In genomic region chr20:62774762-62775161, GRCh38 we compare ENCODE assay signal across 16 cellular contexts. TPM values are rescaled to one million over a fixed set of nuclear protein-coding genes. Genes with fewer than 3 reads are reported as not detected.
DNase-seq lines count a peak whose midpoint lies in the region; ATAC-seq and TF ChIP-seq lines count a peak whose summit lies in the region.
"Had no signal": no experiment of that assay in that cellular context is flagged by ENCODE, and none has a peak within 500 bp of the region (broad histone marks: within the 10 kb centered on the region; RNA-seq: fewer than 3 reads in every experiment).

No MANE protein-coding gene starts in this region.

- ATAC-seq in activated naive CD8-positive, alpha-beta T cell treated with anti-CD3 and anti-CD28 coated beads, Interleukin-2, amount 10 ng/mL, durations not matched to agents 7 days and 5 days (ENCODE audit: low read depth), result no peak
- no peak for ATAC-seq in GM19452 (IDR thresholded peaks at IDR 0.05; ENCODE audit: unreplicated experiment)
- ATAC-seq: left lung had no signal

- POLR2A ChIA-PET in activated naive CD8-positive, alpha-beta T cell treated with anti-CD3 and anti-CD28 coated beads, Interleukin-2, amount 10 ng/mL, durations not matched to agents 7 days and 5 days (lab: Charles Lee), result no interaction called here

- no peaks in the 10 kb centered on the region for H3K36me3 ChIP-seq in MG63
- H3K36me3 ChIP-seq: left lung, prostate gland, thoracic aorta had no signal

- DNase-seq in CD14-positive monocyte (ENCODE audit: low spot score), result peak; percentile 66
- peak; percentile 35 for DNase-seq in Daoy (ENCODE audit: low read depth)
- peak; percentile 33 for DNase-seq in OCI-M1 (lab: John Stamatoyannopoulos, UW)
- no peak for DNase-seq in activated naive CD8-positive, alpha-beta T cell treated with anti-CD3 and anti-CD28 coated beads, Interleukin-2, amount 10 ng/mL, durations not matched to agents 7 days and 5 days
- DNase-seq in germinal center (ENCODE audit: low spot score), result no peak
- DNase-seq in A172 (ENCODE audit: low spot score), result no peak
- DNase-seq in MG63, result no peak
- DNase-seq: activated CD4-positive, CD25-positive, alpha-beta regulatory T cell treated with anti-CD3 and anti-CD28 coated beads, Interleukin-2, amount 50 U/mL, for 72 hours; activated gamma-delta T cell; EL had no signal

- no peaks in the 10 kb centered on the region for H3K36me3 Mint-ChIP-seq in CD14-positive monocyte
- H3K36me3 Mint-ChIP-seq in activated naive CD8-positive, alpha-beta T cell treated with anti-CD3 and anti-CD28 coated beads, Interleukin-2, amount 10 ng/mL, durations not matched to agents 7 days and 5 days, result no peaks in the 10 kb centered on the region

- peak overlapping the region in 4 of 7 donors; percentile 18 to 82 (median 49) for H3K27ac Mint-ChIP-seq in CD14-positive monocyte
- peak overlapping the region; percentile 96 for H3K27ac Mint-ChIP-seq in activated naive CD8-positive, alpha-beta T cell treated with anti-CD3 and anti-CD28 coated beads, Interleukin-2, amount 10 ng/mL, durations not matched to agents 7 days and 5 days

- no peaks in the 10 kb centered on the region for H3K27me3 ChIP-seq in MG63

- H3K4me1 Mint-ChIP-seq in CD14-positive monocyte, result peaks cover 53% of the 10 kb centered on the region
- peaks cover 25% of the 10 kb centered on the region for H3K4me1 Mint-ChIP-seq in activated naive CD8-positive, alpha-beta T cell treated with anti-CD3 and anti-CD28 coated beads, Interleukin-2, amount 10 ng/mL, durations not matched to agents 7 days and 5 days

- peak overlapping the region in 1 of 2 donors; percentile 40 for H3K4me3 Mint-ChIP-seq in CD14-positive monocyte
- H3K4me3 Mint-ChIP-seq in activated naive CD8-positive, alpha-beta T cell treated with anti-CD3 and anti-CD28 coated beads, Interleukin-2, amount 10 ng/mL, durations not matched to agents 7 days and 5 days, result no peak overlapping the region

- intact Hi-C loops in CD14-positive monocyte (cut with micrococcal nuclease), result no loop called here

- H3K9me3 Mint-ChIP-seq in CD14-positive monocyte, result peaks cover 0 to 5% (median 2%) of the 10 kb centered on the region in 7 donors
- H3K9me3 Mint-ChIP-seq in activated naive CD8-positive, alpha-beta T cell treated with anti-CD3 and anti-CD28 coated beads, Interleukin-2, amount 10 ng/mL, durations not matched to agents 7 days and 5 days, result no peaks in the 10 kb centered on the region

- H3K27me3 Mint-ChIP-seq in CD14-positive monocyte (ENCODE audit: low read depth in 3 of 3), result peaks cover 1 to 9% (median 3%) of the 10 kb centered on the region in 3 donors
- H3K27me3 Mint-ChIP-seq in activated naive CD8-positive, alpha-beta T cell treated with anti-CD3 and anti-CD28 coated beads, Interleukin-2, amount 10 ng/mL, durations not matched to agents 7 days and 5 days, result no peaks in the 10 kb centered on the region

- H3K9me3 ChIP-seq in MG63, result no peaks in the 10 kb centered on the region
- H3K9me3 ChIP-seq: left lung, prostate gland, thoracic aorta had no signal

- no peak for TF ChIP-seq CTCF in CD14-positive monocyte (IDR thresholded peaks at IDR 0.05)

- H3K4me3 ChIP-seq in MG63, result no peak overlapping the region
- H3K4me3 ChIP-seq: left lung, prostate gland, thoracic aorta had no signal

RNA-seq across cellular contexts. Expression of gene MRGBP, which starts 21.5 kb away (rescaled TPM):
- polyA plus RNA-seq in CD14-positive monocyte, result 10 to 100 TPM; 10.2 to 10.5 TPM
- total RNA-seq in Daoy (2014; rRNA removed; shearing (Covaris generic)), result 22.4 and 27.1 TPM in 2 replicates
- 10 to 100 TPM; 17.9 to 18.9 TPM for total RNA-seq in activated naive CD8-positive, alpha-beta T cell treated with anti-CD3 and anti-CD28 coated beads, Interleukin-2, amount 10 ng/mL, durations not matched to agents 7 days and 5 days
- 60.5 and 63.2 TPM in 2 replicates for total RNA-seq in A172 (2014; rRNA removed; shearing (Covaris generic))
- 52.1 and 63.5 TPM in 2 replicates for total RNA-seq in MG63 (2014; rRNA removed; shearing (Covaris generic); ENCODE audit: low replicate concordance)

RNA-seq across cellular contexts. Expression of gene OGFR, which starts 29.9 kb away (rescaled TPM):
- polyA plus RNA-seq in CD14-positive monocyte, result 10 to 100 TPM; 47.8 to 79.3 TPM
- 44.2 and 55.0 TPM in 2 replicates for total RNA-seq in Daoy (2014; rRNA removed; shearing (Covaris generic))
- total RNA-seq in activated naive CD8-positive, alpha-beta T cell treated with anti-CD3 and anti-CD28 coated beads, Interleukin-2, amount 10 ng/mL, durations not matched to agents 7 days and 5 days, result 10 to 100 TPM; 80.8 to 81.1 TPM
- 66.0 and 90.7 TPM in 2 replicates for total RNA-seq in A172 (2014; rRNA removed; shearing (Covaris generic))
- 67.7 and 72.3 TPM in 2 replicates for total RNA-seq in MG63 (2014; rRNA removed; shearing (Covaris generic); ENCODE audit: low replicate concordance)

RNA-seq across cellular contexts. Expression of gene COL9A3, which starts 42.1 kb away (rescaled TPM):
- polyA plus RNA-seq in CD14-positive monocyte, result 1 to 10 TPM; 1.8 to 2.6 TPM
- 0.97 and 6.1 TPM in 2 replicates for total RNA-seq in Daoy (2014; rRNA removed; shearing (Covaris generic))
- total RNA-seq in activated naive CD8-positive, alpha-beta T cell treated with anti-CD3 and anti-CD28 coated beads, Interleukin-2, amount 10 ng/mL, durations not matched to agents 7 days and 5 days, result under 1 TPM; 0.42 to 0.82 TPM
- total RNA-seq in A172 (2014; rRNA removed; shearing (Covaris generic)), result 1.9 and 2.8 TPM in 2 replicates
- total RNA-seq in MG63 (2014; rRNA removed; shearing (Covaris generic); ENCODE audit: low replicate concordance), result 2.8 TPM in 1 of 2 replicates, not detected in the other
- total RNA-seq: bronchial epithelial cell, LHCN-M2 had no signal

Comparison
In these comparisons a context has a peak if more than half of its experiments do, and no peak if none do; other contexts are left out.
1. DNase-seq: peak in CD14-positive monocyte (single experiment), Daoy (single experiment) and OCI-M1 (single experiment); none in activated naive CD8-positive, alpha-beta T cell treated with anti-CD3 and anti-CD28 coated beads, Interleukin-2, amount 10 ng/mL, durations not matched to agents 7 days and 5 days (single experiment), germinal center (single experiment), A172 (single experiment) and MG63 (single experiment).